In genomic region chr12:76799362-76799761, GRCh38 we compare ENCODE assay signal across 29 cellular contexts.
"Had no signal": no experiment of that assay in that cellular context is flagged by ENCODE, and none has a peak within 500 bp of the region (broad histone marks: within the 10 kb centered on the region; RNA-seq: fewer than 3 reads in every experiment).

No MANE protein-coding gene starts in this region.

- H3K27me3 ChIP-seq: esophagus muscularis mucosa, ovary, right lobe of liver, thyroid gland, vagina had no signal

- H3K4me1 Mint-ChIP-seq: stimulated activated naive CD8-positive, alpha-beta T cell treated with anti-CD3 and anti-CD28 coated beads, Interleukin-15, amount 100 ng/mL, for 72 hours had no signal

- H3K4me3 ChIP-seq: esophagus muscularis mucosa, lung, ovary, right lobe of liver, thyroid gland, vagina had no signal

- H3K27ac Mint-ChIP-seq: effector memory CD8-positive, alpha-beta T cell; immature natural killer cell; nephron progenitor cell; stimulated activated naive CD8-positive, alpha-beta T cell treated with anti-CD3 and anti-CD28 coated beads, Interleukin-15, amount 100 ng/mL, for 72 hours had no signal

- DNase-seq: cerebellar nuclear complex; cortex of kidney; effector memory CD8-positive, alpha-beta T cell; foreskin melanocyte; hypothalamus; immature natural killer cell; islet precursor cell; left ventricle myocardium superior; mesenchymal stem cell; midbrain; naive thymus-derived CD8-positive, alpha-beta T cell; nephron progenitor cell; nucleus accumbens; ovary; posterior cingulate gyrus; retina; right lobe of liver; small intestine; stimulated activated CD4-positive, alpha-beta T cell treated with anti-CD3 and anti-CD28 coated beads, Interleukin-12 subunit alpha, Interleukin-12 subunit beta, amount 100 ng/mL, for 4 hours; stimulated activated CD4-positive, alpha-beta T cell treated with anti-CD3 and anti-CD28 coated beads, Interleukin-1b, Interleukin-23, amount 100 ng/mL, for 48 hours; stimulated activated CD4-positive, alpha-beta T cell treated with anti-CD3 and anti-CD28 coated beads, Interleukin-4, amount 100 ng/mL, for 1 hour; stimulated activated CD8-positive, alpha-beta memory T cell treated with anti-CD3 and anti-CD28 coated beads, Interleukin-4, amount 100 ng/mL, for 48 hours; stimulated activated naive CD4-positive, alpha-beta T cell; stimulated activated naive CD8-positive, alpha-beta T cell treated with anti-CD3 and anti-CD28 coated beads, Interleukin-15, amount 100 ng/mL, for 72 hours; thyroid gland; trophoblast cell had no signal

- H3K27me3 Mint-ChIP-seq: effector memory CD8-positive, alpha-beta T cell; naive thymus-derived CD8-positive, alpha-beta T cell; stimulated activated naive CD8-positive, alpha-beta T cell treated with anti-CD3 and anti-CD28 coated beads, Interleukin-15, amount 100 ng/mL, for 72 hours had no signal

- H3K9me3 ChIP-seq: esophagus muscularis mucosa, ovary, thyroid gland, vagina had no signal

- H3K4me1 ChIP-seq: right lobe of liver, thyroid gland had no signal

- H3K4me3 Mint-ChIP-seq: effector memory CD8-positive, alpha-beta T cell; immature natural killer cell; naive thymus-derived CD8-positive, alpha-beta T cell; nephron progenitor cell; stimulated activated naive CD8-positive, alpha-beta T cell treated with anti-CD3 and anti-CD28 coated beads, Interleukin-15, amount 100 ng/mL, for 72 hours had no signal

- ATAC-seq: effector memory CD8-positive, alpha-beta T cell; left ventricle myocardium superior; naive thymus-derived CD8-positive, alpha-beta T cell; right lobe of liver; stimulated activated naive CD8-positive, alpha-beta T cell treated with anti-CD3 and anti-CD28 coated beads, Interleukin-15, amount 100 ng/mL, for 72 hours had no signal

- H3K27ac ChIP-seq: esophagus muscularis mucosa, ovary, right lobe of liver, thyroid gland, vagina had no signal

- H3K36me3 ChIP-seq: ovary, right lobe of liver, thyroid gland had no signal
